In the genomic region with DNA sequence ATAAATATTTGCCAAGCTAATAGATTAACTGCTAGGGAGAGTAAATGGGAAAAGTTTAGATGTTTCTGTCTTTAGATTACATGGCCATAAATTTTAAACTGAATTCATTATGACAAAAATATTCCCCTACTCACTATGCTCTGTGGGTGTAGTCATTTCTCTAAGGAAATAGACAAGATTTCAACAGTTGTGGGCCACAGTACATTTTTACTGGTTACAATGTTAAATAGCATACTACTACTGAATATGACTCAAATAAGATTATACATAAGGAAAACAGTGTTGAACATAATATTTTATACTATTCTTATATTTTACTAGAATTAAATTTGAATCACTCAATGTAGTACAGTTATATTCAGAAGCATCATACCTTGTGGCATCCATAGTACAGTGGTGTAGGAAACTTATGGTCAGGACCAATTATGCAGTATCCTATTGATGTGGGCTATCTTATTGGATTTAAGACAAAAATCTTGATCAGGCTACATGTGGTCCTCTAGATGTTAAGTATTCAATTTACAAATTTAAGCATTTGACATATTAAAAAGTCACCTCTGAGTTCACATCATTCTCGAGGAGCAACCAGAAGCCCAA, we compare ENCODE assay signal across 20 cellular contexts. TPM values are rescaled to one million over a fixed set of nuclear protein-coding genes. Genes with fewer than 3 reads are reported as not detected.
DNase-seq lines count a peak whose midpoint lies in the region; ATAC-seq and TF ChIP-seq lines count a peak whose summit lies in the region.
"Had no signal": no experiment of that assay in that cellular context is flagged by ENCODE, and none has a peak within 500 bp of the region (broad histone marks: within the 10 kb centered on the region; RNA-seq: fewer than 3 reads in every experiment).

No MANE protein-coding gene starts in this region.

- CTCF ChIA-PET in activated CD8-positive, alpha-beta memory T cell treated with anti-CD3 and anti-CD28 coated beads, Interleukin-2, amount 10 ng/mL, durations not matched to agents 7 days and 5 days (lab: Charles Lee) = interaction anchor here (1.0 kb wide), 1 partner anchor 22 kb away, joined by 3 read pairs; no protein-coding TSS in a partner anchor

- no peaks in the 10 kb centered on the region for H3K27me3 ChIP-seq in DOHH2 (ENCODE audit: control insufficient read depth, low read length)
- no peaks in the 10 kb centered on the region for H3K27me3 ChIP-seq in lower lobe of right lung (ENCODE audit: low read depth)
- H3K27me3 ChIP-seq: BLaER1 treated with 17β-estradiol and CSF1 and Interleukin-3, amounts not matched to agents 10 nM and 100 nM had no signal

- no peak overlapping the region for H3K4me3 Mint-ChIP-seq in activated T-helper 17 cell treated with anti-CD3 and anti-CD28 coated beads, Interleukin-2, amount 50 U/mL, for 72 hours
- no peak overlapping the region for H3K4me3 Mint-ChIP-seq in stimulated activated naive B cell treated with anti-CD40 and anti-IgM and Interleukin-4, amounts not matched to agents 10 μg/mL and 1 μg/mL and 100 μg/mL, for 72 hours
- no peak overlapping the region for H3K4me3 Mint-ChIP-seq in activated CD8-positive, alpha-beta memory T cell treated with anti-CD3 and anti-CD28 coated beads, Interleukin-2, amount 10 ng/mL, durations not matched to agents 7 days and 5 days
- H3K4me3 Mint-ChIP-seq: CD8-positive, alpha-beta memory T cell; GM23338 had no signal

- no peaks in the 10 kb centered on the region for H3K9me2 ChIP-seq in DOHH2 (replicated peaks; ENCODE audit: control insufficient read depth, low read length)

- intact Hi-C loops in lower lobe of right lung (cut with DNase I) = no loop called here

- peaks cover 49% of the 10 kb centered on the region for H3K36me3 Mint-ChIP-seq in activated T-helper 17 cell treated with anti-CD3 and anti-CD28 coated beads, Interleukin-2, amount 50 U/mL, for 72 hours (ENCODE audit: low read depth)
- peaks cover 27 to 41% of the 10 kb centered on the region in 2 donors for H3K36me3 Mint-ChIP-seq in stimulated activated naive B cell treated with anti-CD40 and anti-IgM and Interleukin-4, amounts not matched to agents 10 μg/mL and 1 μg/mL and 100 μg/mL, for 72 hours
- H3K36me3 Mint-ChIP-seq in activated CD8-positive, alpha-beta memory T cell treated with anti-CD3 and anti-CD28 coated beads, Interleukin-2, amount 10 ng/mL, durations not matched to agents 7 days and 5 days = peaks cover 38% of the 10 kb centered on the region

- no peak for TF ChIP-seq CTCF in DOHH2 (IDR thresholded peaks at IDR 0.05; ENCODE audit: low read depth, low read length, poor library complexity, severe bottlenecking)
- TF ChIP-seq CTCF in lower lobe of right lung (IDR thresholded peaks at IDR 0.05) = no peak

- H3K9me3 ChIP-seq in DOHH2 (ENCODE audit: control insufficient read depth, insufficient read depth, low read length) (peaks cover 19% of the 10 kb centered on the region), lower lobe of right lung (peaks cover 7% of the 10 kb centered on the region)

- H3K4me1 Mint-ChIP-seq in activated T-helper 17 cell treated with anti-CD3 and anti-CD28 coated beads, Interleukin-2, amount 50 U/mL, for 72 hours = peaks cover 12% of the 10 kb centered on the region
- peaks cover 21 to 36% of the 10 kb centered on the region in 2 donors for H3K4me1 Mint-ChIP-seq in stimulated activated naive B cell treated with anti-CD40 and anti-IgM and Interleukin-4, amounts not matched to agents 10 μg/mL and 1 μg/mL and 100 μg/mL, for 72 hours
- H3K4me1 Mint-ChIP-seq in activated CD8-positive, alpha-beta memory T cell treated with anti-CD3 and anti-CD28 coated beads, Interleukin-2, amount 10 ng/mL, durations not matched to agents 7 days and 5 days = peaks cover 10% of the 10 kb centered on the region

- H3K27ac ChIP-seq in DOHH2 (ENCODE audit: low read depth, low read length) (peak overlapping the region; percentile 89), lower lobe of right lung (no peak overlapping the region)
- H3K27ac ChIP-seq: 22Rv1; BLaER1 treated with 17β-estradiol and CSF1 and Interleukin-3, amounts not matched to agents 10 nM and 100 nM; KMS-11 had no signal

- ATAC-seq in activated T-helper 17 cell treated with anti-CD3 and anti-CD28 coated beads, Interleukin-2, amount 50 U/mL, for 72 hours (replicated peaks) = peak; percentile 35
- ATAC-seq in stimulated activated naive B cell treated with anti-CD40 and anti-IgM and Interleukin-4, amounts not matched to agents 10 μg/mL and 1 μg/mL and 100 μg/mL, for 72 hours (replicated peaks) = no peak
- no peak for ATAC-seq in activated CD8-positive, alpha-beta memory T cell treated with anti-CD3 and anti-CD28 coated beads, Interleukin-2, amount 10 ng/mL, durations not matched to agents 7 days and 5 days
- ATAC-seq in lower lobe of right lung = no peak
- ATAC-seq: GM23338, Right ventricle myocardium inferior had no signal

- no peaks in the 10 kb centered on the region for H3K27me3 Mint-ChIP-seq in activated T-helper 17 cell treated with anti-CD3 and anti-CD28 coated beads, Interleukin-2, amount 50 U/mL, for 72 hours
- no peaks in the 10 kb centered on the region for H3K27me3 Mint-ChIP-seq in stimulated activated naive B cell treated with anti-CD40 and anti-IgM and Interleukin-4, amounts not matched to agents 10 μg/mL and 1 μg/mL and 100 μg/mL, for 72 hours
- H3K27me3 Mint-ChIP-seq in activated CD8-positive, alpha-beta memory T cell treated with anti-CD3 and anti-CD28 coated beads, Interleukin-2, amount 10 ng/mL, durations not matched to agents 7 days and 5 days = no peaks in the 10 kb centered on the region
- H3K27me3 Mint-ChIP-seq: CD8-positive, alpha-beta memory T cell had no signal

- no peaks in the 10 kb centered on the region for H4K20me1 ChIP-seq in DOHH2 (ENCODE audit: control insufficient read depth, insufficient read depth, low read depth, low read length)

- peaks cover 91% of the 10 kb centered on the region for H3K79me2 ChIP-seq in DOHH2 (ENCODE audit: control insufficient read depth, low read length)

- peak overlapping the region; percentile 60 for H3K4me2 ChIP-seq in DOHH2 (ENCODE audit: low read length)
- H3K4me2 ChIP-seq: BLaER1 treated with 17β-estradiol and CSF1 and Interleukin-3, amounts not matched to agents 10 nM and 100 nM; GM23338; KMS-11 had no signal

- H3K36me3 ChIP-seq in DOHH2 (ENCODE audit: control insufficient read depth, low read length) (peaks cover 51% of the 10 kb centered on the region), lower lobe of right lung (peaks cover 16% of the 10 kb centered on the region)

- H3K9me3 Mint-ChIP-seq in activated T-helper 17 cell treated with anti-CD3 and anti-CD28 coated beads, Interleukin-2, amount 50 U/mL, for 72 hours = no peaks in the 10 kb centered on the region
- peaks cover 3 to 7% of the 10 kb centered on the region in 2 donors for H3K9me3 Mint-ChIP-seq in stimulated activated naive B cell treated with anti-CD40 and anti-IgM and Interleukin-4, amounts not matched to agents 10 μg/mL and 1 μg/mL and 100 μg/mL, for 72 hours
- H3K9me3 Mint-ChIP-seq in activated CD8-positive, alpha-beta memory T cell treated with anti-CD3 and anti-CD28 coated beads, Interleukin-2, amount 10 ng/mL, durations not matched to agents 7 days and 5 days (ENCODE audit: low read depth) = no peaks in the 10 kb centered on the region

- H3K4me3 ChIP-seq in DOHH2 (ENCODE audit: low read length) (peak overlapping the region; percentile 54), lower lobe of right lung (no peak overlapping the region)
- H3K4me3 ChIP-seq: BLaER1 treated with 17β-estradiol and CSF1 and Interleukin-3, amounts not matched to agents 10 nM and 100 nM; GM23338; HAP-1 had no signal

- peaks cover 69% of the 10 kb centered on the region for H3K4me1 ChIP-seq in DOHH2 (ENCODE audit: control insufficient read depth, low read length)
- peaks cover 9% of the 10 kb centered on the region for H3K4me1 ChIP-seq in lower lobe of right lung

- peaks cover 20% of the 10 kb centered on the region; the same call in 1 of the 2 replicates for H3F3A ChIP-seq in DOHH2 (ENCODE audit: control insufficient read depth, insufficient read depth)

- peak; percentile 29 for DNase-seq in NCI-H345 treated with DMSO at 0.1 percent for 48 hours (lab: John Stamatoyannopoulos, UW; ENCODE audit: unreplicated experiment)
- DNase-seq in NCI-H345 (lab: John Stamatoyannopoulos, UW) = no peak
- no peak for DNase-seq in stimulated activated naive B cell treated with anti-CD40 and anti-IgM and Interleukin-4, amounts not matched to agents 10 μg/mL and 1 μg/mL and 100 μg/mL, for 72 hours
- DNase-seq in activated CD8-positive, alpha-beta memory T cell treated with anti-CD3 and anti-CD28 coated beads, Interleukin-2, amount 10 ng/mL, durations not matched to agents 7 days and 5 days = no peak
- no peak for DNase-seq in lower lobe of right lung
- no peak for DNase-seq in inferior parietal cortex (ENCODE audit: extremely low spot score)
- DNase-seq: ACHN; Calu3; CD8-positive, alpha-beta memory T cell; NCI-H1694; NCI-H2171; NCI-H446 had no signal

- peak overlapping the region; percentile 52 for H3K27ac Mint-ChIP-seq in activated T-helper 17 cell treated with anti-CD3 and anti-CD28 coated beads, Interleukin-2, amount 50 U/mL, for 72 hours
- peak overlapping the region; percentile 37 for H3K27ac Mint-ChIP-seq in stimulated activated naive B cell treated with anti-CD40 and anti-IgM and Interleukin-4, amounts not matched to agents 10 μg/mL and 1 μg/mL and 100 μg/mL, for 72 hours
- H3K27ac Mint-ChIP-seq in activated CD8-positive, alpha-beta memory T cell treated with anti-CD3 and anti-CD28 coated beads, Interleukin-2, amount 10 ng/mL, durations not matched to agents 7 days and 5 days = no peak overlapping the region

RNA-seq across cellular contexts. Expression of a gene that starts 33.0 kb away (rescaled TPM):
- 10 to 100 TPM; 16.3 to 28.9 TPM for total RNA-seq in activated T-helper 17 cell treated with anti-CD3 and anti-CD28 coated beads, Interleukin-2, amount 50 U/mL, for 72 hours
- 10 to 100 TPM; 26.2 to 33.4 TPM for total RNA-seq in activated CD8-positive, alpha-beta memory T cell treated with anti-CD3 and anti-CD28 coated beads, Interleukin-2, amount 10 ng/mL, durations not matched to agents 7 days and 5 days
- total RNA-seq in lower lobe of right lung = 39.1 TPM
